In genomic region chr15:59369597-59369996, GRCh38 we compare ENCODE assay signal across 2 cellular contexts.
A peak's percentile ranks its signal among the peaks of the same experiment; 100 is the strongest.
TF ChIP-seq lines count a peak whose summit lies in the region.

No MANE protein-coding gene starts in this region.

TF ChIP-seq in HepG2, 621 proteins besides CTCF, POLR2A, EP300 and RAD21:
- no peak for TF ChIP-seq MXD4 (CRISPR knock-in tag; IDR thresholded peaks at IDR 0.05)
- no peak for TF ChIP-seq HES4 (CRISPR knock-in tag; IDR thresholded peaks at IDR 0.05; ENCODE audit: borderline replicate concordance)
- no peak for TF ChIP-seq ZBTB38 (CRISPR knock-in tag; IDR thresholded peaks at IDR 0.05)
- TF ChIP-seq RAD51 (IDR thresholded peaks at IDR 0.05; ENCODE audit: borderline replicate concordance): no peak
- peak; percentile 80 for TF ChIP-seq ZKSCAN1 (IDR thresholded peaks at IDR 0.05; ENCODE audit: low read length)
- no peak for TF ChIP-seq TFAP4 (IDR thresholded peaks at IDR 0.05; ENCODE audit: borderline replicate concordance, low read depth)

TF ChIP-seq in endothelial cell of umbilical vein, 7 proteins besides CTCF, POLR2A, EP300 and RAD21:
- peak; percentile 54 for TF ChIP-seq FOS (IDR thresholded peaks at IDR 0.05; ENCODE audit: borderline replicate concordance, insufficient read depth, low read length)
- TF ChIP-seq MAX (IDR thresholded peaks at IDR 0.05; ENCODE audit: insufficient read depth, insufficient read length): no peak
- TF ChIP-seq JUN (IDR thresholded peaks at IDR 0.05; ENCODE audit: borderline replicate concordance, insufficient read depth, insufficient read length, low read depth): peak; percentile 14
